Comparison of ENCODE assay signal across 2 cellular contexts in the genomic region with DNA sequence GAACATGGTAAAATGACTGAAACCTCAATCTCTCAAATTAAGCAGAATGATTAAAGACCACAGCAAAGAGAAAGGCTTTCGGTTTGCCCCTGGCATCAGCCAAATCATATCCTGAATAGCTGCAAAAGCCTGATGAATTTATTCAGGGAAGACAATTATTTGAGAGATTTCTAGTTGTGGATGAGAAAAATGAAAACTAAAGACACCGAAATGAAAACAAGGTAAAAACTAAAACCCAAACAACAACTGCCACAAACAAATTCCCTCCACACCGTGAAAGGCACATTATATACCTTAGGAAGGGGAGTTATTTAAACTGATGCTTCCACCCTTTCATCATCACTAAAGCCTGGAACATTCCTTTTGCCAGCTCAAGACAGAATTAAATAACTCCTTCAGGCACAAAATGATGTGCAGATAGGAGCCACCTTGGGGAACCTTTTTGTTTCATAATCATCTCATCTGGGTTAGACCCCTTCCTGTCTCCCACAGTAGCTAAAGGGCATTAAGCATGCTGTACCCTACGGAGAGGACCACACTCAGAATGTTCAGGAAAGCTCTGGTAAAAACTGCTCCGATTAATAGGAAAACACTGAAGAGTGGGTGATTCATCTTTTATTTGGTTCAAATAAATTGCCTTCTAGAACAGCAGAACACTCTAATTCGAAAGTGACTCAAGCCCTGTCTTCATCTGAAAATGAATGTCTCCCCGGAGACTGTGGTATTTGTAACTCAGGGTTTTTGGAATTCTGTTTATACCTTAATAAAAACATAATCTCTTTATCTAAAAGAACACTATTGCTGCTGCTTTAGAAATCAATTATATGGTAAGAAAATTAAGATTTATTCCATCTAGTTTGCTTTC.
A peak's percentile ranks its signal among the peaks of the same experiment; 100 is the strongest.
TF ChIP-seq lines count a peak whose summit lies in the region.

No MANE protein-coding gene starts in this region.

TF ChIP-seq in A549, 52 proteins besides CTCF, POLR2A, EP300 and RAD21 (continued from another document):
- TF ChIP-seq BHLHE40 (IDR thresholded peaks at IDR 0.05; ENCODE audit: low read depth, low read length) (no peak), CEBPB (IDR thresholded peaks at IDR 0.05) (no peak), HEYL (CRISPR knock-in tag; IDR thresholded peaks at IDR 0.05) (no peak), HOXB5 (CRISPR knock-in tag; IDR thresholded peaks at IDR 0.05) (no peak), JUNB (IDR thresholded peaks at IDR 0.05) (no peak), HOXB13 (CRISPR knock-in tag; IDR thresholded peaks at IDR 0.05; ENCODE audit: low read depth) (no peak), FOSL2 (IDR thresholded peaks at IDR 0.05) (no peak), FOSL2 (CRISPR knock-in tag; IDR thresholded peaks at IDR 0.05) (no peak), KDM1A (IDR thresholded peaks at IDR 0.05; ENCODE audit: low read depth) (no peak), EHMT2 (IDR thresholded peaks at IDR 0.05; ENCODE audit: low read depth) (no peak), RFX5 (IDR thresholded peaks at IDR 0.05) (no peak), ESRRA (IDR thresholded peaks at IDR 0.05; ENCODE audit: borderline replicate concordance, low read length) (no peak), CBX2 (IDR thresholded peaks at IDR 0.05; ENCODE audit: borderline replicate concordance, low read depth) (no peak), MAFK (IDR thresholded peaks at IDR 0.05; ENCODE audit: partially characterized antibody) (no peak), RARB (CRISPR knock-in tag; IDR thresholded peaks at IDR 0.05) (no peak), CHD2 (IDR thresholded peaks at IDR 0.05; ENCODE audit: low read length, partially characterized antibody) (no peak)
- TF ChIP-seq, protein P1, sequence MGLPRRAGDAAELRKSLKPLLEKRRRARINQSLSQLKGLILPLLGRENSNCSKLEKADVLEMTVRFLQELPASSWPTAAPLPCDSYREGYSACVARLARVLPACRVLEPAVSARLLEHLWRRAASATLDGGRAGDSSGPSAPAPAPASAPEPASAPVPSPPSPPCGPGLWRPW (IDR thresholded peaks at IDR 0.05): no peak
- TF ChIP-seq, protein P2, sequence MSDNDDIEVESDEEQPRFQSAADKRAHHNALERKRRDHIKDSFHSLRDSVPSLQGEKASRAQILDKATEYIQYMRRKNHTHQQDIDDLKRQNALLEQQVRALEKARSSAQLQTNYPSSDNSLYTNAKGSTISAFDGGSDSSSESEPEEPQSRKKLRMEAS (IDR thresholded peaks at IDR 0.05): no peak
- TF ChIP-seq, protein P3, sequence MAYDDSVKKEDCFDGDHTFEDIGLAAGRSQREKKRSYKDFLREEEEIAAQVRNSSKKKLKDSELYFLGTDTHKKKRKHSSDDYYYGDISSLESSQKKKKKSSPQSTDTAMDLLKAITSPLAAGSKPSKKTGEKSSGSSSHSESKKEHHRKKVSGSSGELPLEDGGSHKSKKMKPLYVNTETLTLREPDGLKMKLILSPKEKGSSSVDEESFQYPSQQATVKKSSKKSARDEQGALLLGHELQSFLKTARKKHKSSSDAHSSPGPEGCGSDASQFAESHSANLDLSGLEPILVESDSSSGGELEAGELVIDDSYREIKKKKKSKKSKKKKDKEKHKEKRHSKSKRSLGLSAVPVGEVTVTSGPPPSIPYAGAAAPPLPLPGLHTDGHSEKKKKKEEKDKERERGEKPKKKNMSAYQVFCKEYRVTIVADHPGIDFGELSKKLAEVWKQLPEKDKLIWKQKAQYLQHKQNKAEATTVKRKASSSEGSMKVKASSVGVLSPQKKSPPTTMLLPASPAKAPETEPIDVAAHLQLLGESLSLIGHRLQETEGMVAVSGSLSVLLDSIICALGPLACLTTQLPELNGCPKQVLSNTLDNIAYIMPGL (CRISPR knock-in tag; IDR thresholded peaks at IDR 0.05; ENCODE audit: borderline replicate concordance): no peak

TF ChIP-seq in liver, 16 proteins besides CTCF, POLR2A, EP300 and RAD21 (continued from another document):
- TF ChIP-seq SP1 (IDR thresholded peaks at IDR 0.05) (no peak), YY1 (IDR thresholded peaks at IDR 0.05) (peak; percentile 13)
TF ChIP-seq in liver: peak in this region for 1.
